ENCODE assay signal across 8 cellular contexts in the genomic region with DNA sequence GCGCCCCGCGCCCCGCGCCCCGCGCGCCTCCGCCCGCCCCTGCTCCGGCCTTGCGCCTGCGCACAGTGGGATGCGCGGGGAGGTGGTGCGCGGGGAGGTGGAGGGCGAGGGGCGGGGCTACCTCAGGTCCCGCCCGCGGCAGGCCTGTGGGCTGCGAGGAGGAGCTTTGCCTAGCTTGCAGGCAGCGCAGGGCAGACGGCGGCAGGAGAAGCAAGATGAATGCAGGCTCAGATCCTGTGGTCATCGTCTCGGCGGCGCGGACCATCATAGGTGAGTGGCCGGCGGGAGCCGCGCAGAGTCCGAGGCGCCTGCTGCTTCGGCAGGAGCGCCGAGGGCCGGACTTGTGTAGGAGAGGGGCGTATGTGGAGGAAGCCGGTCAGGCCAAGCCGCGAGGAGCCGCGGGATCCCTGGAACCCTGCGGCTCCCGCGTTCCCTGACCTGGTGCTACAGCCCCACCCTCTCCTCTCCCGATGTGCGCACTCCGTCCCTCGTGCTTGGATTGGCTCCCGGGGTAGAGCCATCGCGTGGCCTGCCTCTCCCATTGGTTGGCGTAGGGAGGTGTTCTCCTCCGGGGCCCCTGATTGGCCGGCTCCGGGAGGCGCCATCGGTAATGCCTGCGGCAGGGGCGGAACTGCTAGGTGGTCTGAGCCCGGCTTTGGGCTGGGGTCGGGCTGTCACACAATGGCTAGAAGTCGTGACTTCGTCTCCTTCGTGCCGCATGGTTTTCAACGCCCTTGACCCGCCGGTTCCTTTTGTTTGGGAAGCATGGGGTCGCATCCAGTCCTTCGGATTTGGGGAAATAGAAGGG. TPM values are rescaled to one million over a fixed set of nuclear protein-coding genes. Genes with fewer than 3 reads are reported as not detected.
A peak's percentile ranks its signal among the peaks of the same experiment; 100 is the strongest.
DNase-seq lines count a peak whose midpoint lies in the region; ATAC-seq, FAIRE-seq and TF ChIP-seq lines count a peak whose summit lies in the region.

Gene ACAT2 (plus strand): TSS at position 173 of the 808 bp plus-strand sequence. CDS start 43 bp downstream, at position 216.

- peak within 1 kb of the TSS; percentile 90 for H3K4me3 Mint-ChIP-seq in natural killer cell treated with Interleukin-12 subunit alpha and Interleukin-12 subunit beta and Interleukin-15 and Interleukin-18, amount 100 ng/mL, for 72 hours

- H3K27me3 ChIP-seq in MM.1S (replicated peaks; ENCODE audit: insufficient read depth, low read length), result no peaks in the 10 kb centered on the region

- peak within 1 kb of the TSS; percentile 53 to 89 for H3K27ac Mint-ChIP-seq in natural killer cell treated with Interleukin-12 subunit alpha and Interleukin-12 subunit beta and Interleukin-15 and Interleukin-18, amount 100 ng/mL, for 72 hours

- peaks cover 32% of the 10 kb centered on the region in 2 donors for H3K4me1 Mint-ChIP-seq in natural killer cell treated with Interleukin-12 subunit alpha and Interleukin-12 subunit beta and Interleukin-15 and Interleukin-18, amount 100 ng/mL, for 72 hours (ENCODE audit: low read depth in 2 of 2)

- ATAC-seq in natural killer cell treated with Interleukin-12 subunit alpha and Interleukin-12 subunit beta and Interleukin-15 and Interleukin-18, amount 100 ng/mL, for 72 hours, result peak; percentile 98

- H3K79me2 ChIP-seq in MM.1S (ENCODE audit: low read length), result peaks cover 3% of the 10 kb centered on the region; the same call in 1 of the 2 replicates

- H3K9ac ChIP-seq in MM.1S (ENCODE audit: low read length), result peak within 1 kb of the TSS; percentile 87

- peak within 1 kb of the TSS; percentile 89 for H3K4me3 ChIP-seq in MM.1S (ENCODE audit: low read length)

- H3K4me2 ChIP-seq in MM.1S (ENCODE audit: low read depth, low read length), result peak within 1 kb of the TSS; percentile 86

- no peaks in the 10 kb centered on the region for H3K9me2 ChIP-seq in MM.1S (replicated peaks; ENCODE audit: insufficient read depth, low read length)

- H3K9me3 ChIP-seq in MM.1S (replicated peaks; ENCODE audit: insufficient read depth, low read length), result no peaks in the 10 kb centered on the region

- H3K27ac ChIP-seq in MM.1S (ENCODE audit: low read length), result peak within 1 kb of the TSS; percentile 91

- H3K9me3 Mint-ChIP-seq in natural killer cell treated with Interleukin-12 subunit alpha and Interleukin-12 subunit beta and Interleukin-15 and Interleukin-18, amount 100 ng/mL, for 72 hours, result no peaks in the 10 kb centered on the region

- DNase-seq in HCEC 1CT (peak; percentile 97), MM.1S (peak; percentile 83), SHP77 treated with DMSO at 0.1 percent for 48 hours (lab: John Stamatoyannopoulos, UW) (peak; percentile 94), fibroblast of peridontal ligament (ENCODE audit: extremely low read depth) (peak; percentile 90)
- peak; percentile 88 for DNase-seq in activated effector memory CD4-positive, alpha-beta T cell treated with Interleukin-2 at 50 U/mL for 16 hours
- peak; percentile 97 for DNase-seq in natural killer cell treated with Interleukin-12 subunit alpha and Interleukin-12 subunit beta and Interleukin-15 and Interleukin-18, amount 100 ng/mL, for 72 hours (ENCODE audit: low spot score)
- peak; percentile 92 for DNase-seq in stimulated activated naive CD4-positive, alpha-beta T cell treated with Interleukin-2 at 50 U/mL for 16 hours (lab: John Stamatoyannopoulos, UW)

- no peaks in the 10 kb centered on the region for H3K4me1 ChIP-seq in MM.1S (ENCODE audit: low read length)

- H3F3A ChIP-seq in MM.1S (ENCODE audit: insufficient read depth, low read length), result peaks cover 12% of the 10 kb centered on the region

- peak; percentile 74 for FAIRE-seq in G401.6 (lab: Jason Lieb, UNC)

- H3K36me3 ChIP-seq in MM.1S (replicated peaks; ENCODE audit: insufficient read depth, low read length), result no peaks in the 10 kb centered on the region

- TF ChIP-seq CTCF in MM.1S (IDR thresholded peaks at IDR 0.05; ENCODE audit: low read length), result no peak

- H2AFZ ChIP-seq in MM.1S (ENCODE audit: low read length), result peak within 1 kb of the TSS; percentile 82

- H3K27me3 Mint-ChIP-seq in natural killer cell treated with Interleukin-12 subunit alpha and Interleukin-12 subunit beta and Interleukin-15 and Interleukin-18, amount 100 ng/mL, for 72 hours, result no peaks in the 10 kb centered on the region

- H4K20me1 ChIP-seq in MM.1S (ENCODE audit: insufficient read depth, low read length), result no peaks in the 10 kb centered on the region

- peaks cover 20% of the 10 kb centered on the region for H3K36me3 Mint-ChIP-seq in natural killer cell treated with Interleukin-12 subunit alpha and Interleukin-12 subunit beta and Interleukin-15 and Interleukin-18, amount 100 ng/mL, for 72 hours

RNA-seq across cellular contexts. Expression of gene ACAT2, which starts in this region (rescaled TPM):
- total RNA-seq in natural killer cell treated with Interleukin-12 subunit alpha and Interleukin-12 subunit beta and Interleukin-15 and Interleukin-18, amount 100 ng/mL, for 72 hours, result 10 to 100 TPM; 70.0 to 88.7 TPM

Comparison
In these comparisons a context has a peak if more than half of its experiments do, and no peak if none do; other contexts are left out.
1. Peak in every context shown above with its lines: DNase-seq, ATAC-seq, H3K4me3 ChIP-seq and H3K27ac ChIP-seq.